In the genomic region with DNA sequence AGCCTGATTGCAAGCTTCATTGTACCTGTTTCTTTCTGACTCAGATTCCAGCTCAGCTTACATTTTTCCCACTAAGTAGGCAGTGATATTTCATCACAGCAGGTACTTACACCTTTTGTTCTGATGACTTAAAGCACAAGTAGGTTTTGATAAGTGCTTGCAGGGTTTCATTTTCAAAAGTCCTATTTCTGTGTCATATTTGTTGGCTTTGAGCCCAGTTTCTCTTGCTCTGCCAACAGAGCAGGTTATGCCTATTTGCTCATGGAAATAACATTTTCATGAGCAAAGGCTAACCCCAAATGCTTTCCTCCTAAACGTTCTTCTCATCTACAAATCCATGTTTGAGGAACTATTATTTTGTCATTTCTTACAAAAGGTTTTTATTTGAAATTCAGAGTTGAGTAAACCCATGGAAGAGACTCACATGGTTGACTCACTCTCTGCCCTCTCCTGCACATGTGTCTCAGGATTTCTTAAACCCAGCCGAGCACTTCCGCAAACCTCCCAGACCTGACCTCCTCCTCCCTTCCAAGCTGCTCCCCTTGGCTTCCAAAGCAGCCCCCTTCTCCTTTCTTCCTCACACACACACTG, we compare ENCODE assay signal across 2 cellular contexts.
A peak's percentile ranks its signal among the peaks of the same experiment; 100 is the strongest.
TF ChIP-seq lines count a peak whose summit lies in the region.

No MANE protein-coding gene starts in this region.

TF ChIP-seq in GM12878, 131 proteins besides CTCF, POLR2A, EP300 and RAD21 (continued from another document):
- peak; percentile 51 for TF ChIP-seq MEF2B (IDR thresholded peaks at IDR 0.05; ENCODE audit: partially characterized antibody, poor library complexity, severe bottlenecking)
- TF ChIP-seq NKRF (conservative IDR thresholded peaks at IDR 0.05) = no peak
- peak; percentile 68 for TF ChIP-seq IKZF1 (conservative IDR thresholded peaks at IDR 0.05)
- TF ChIP-seq MTA2 (IDR thresholded peaks at IDR 0.05; ENCODE audit: low read depth) = 0 out of 2 replicates have a peak, but pooled peaks have one; percentile 30
- TF ChIP-seq TCF12 (IDR thresholded peaks at IDR 0.05; ENCODE audit: low read depth, low read length) = no peak
- TF ChIP-seq, protein P1, sequence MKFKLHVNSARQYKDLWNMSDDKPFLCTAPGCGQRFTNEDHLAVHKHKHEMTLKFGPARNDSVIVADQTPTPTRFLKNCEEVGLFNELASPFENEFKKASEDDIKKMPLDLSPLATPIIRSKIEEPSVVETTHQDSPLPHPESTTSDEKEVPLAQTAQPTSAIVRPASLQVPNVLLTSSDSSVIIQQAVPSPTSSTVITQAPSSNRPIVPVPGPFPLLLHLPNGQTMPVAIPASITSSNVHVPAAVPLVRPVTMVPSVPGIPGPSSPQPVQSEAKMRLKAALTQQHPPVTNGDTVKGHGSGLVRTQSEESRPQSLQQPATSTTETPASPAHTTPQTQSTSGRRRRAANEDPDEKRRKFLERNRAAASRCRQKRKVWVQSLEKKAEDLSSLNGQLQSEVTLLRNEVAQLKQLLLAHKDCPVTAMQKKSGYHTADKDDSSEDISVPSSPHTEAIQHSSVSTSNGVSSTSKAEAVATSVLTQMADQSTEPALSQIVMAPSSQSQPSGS (IDR thresholded peaks at IDR 0.05; ENCODE audit: low read length) = peak; percentile 51
- TF ChIP-seq JUNB (IDR thresholded peaks at IDR 0.05) = peak; percentile 74
- TF ChIP-seq YY1 (IDR thresholded peaks at IDR 0.05; ENCODE audit: low read depth, low read length) = no peak
- TF ChIP-seq SMAD1 (IDR thresholded peaks at IDR 0.05; ENCODE audit: low read depth, partially characterized antibody) = peak; percentile 90
- 0 out of 2 replicates have a peak, but pooled peaks have one; percentile 21 for TF ChIP-seq IRF4 (IDR thresholded peaks at IDR 0.05; ENCODE audit: low read depth, low read length)
- no peak for TF ChIP-seq ZNF622 (IDR thresholded peaks at IDR 0.05)
- TF ChIP-seq, protein P2, sequence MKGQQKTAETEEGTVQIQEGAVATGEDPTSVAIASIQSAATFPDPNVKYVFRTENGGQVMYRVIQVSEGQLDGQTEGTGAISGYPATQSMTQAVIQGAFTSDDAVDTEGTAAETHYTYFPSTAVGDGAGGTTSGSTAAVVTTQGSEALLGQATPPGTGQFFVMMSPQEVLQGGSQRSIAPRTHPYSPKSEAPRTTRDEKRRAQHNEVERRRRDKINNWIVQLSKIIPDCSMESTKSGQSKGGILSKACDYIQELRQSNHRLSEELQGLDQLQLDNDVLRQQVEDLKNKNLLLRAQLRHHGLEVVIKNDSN (IDR thresholded peaks at IDR 0.05; ENCODE audit: borderline replicate concordance, extremely low read length, insufficient read depth, low read depth, low read length) = no peak
- TF ChIP-seq ZNF384 (IDR thresholded peaks at IDR 0.05; ENCODE audit: borderline replicate concordance, low read depth, low read length) = no peak
- TF ChIP-seq IKZF2 (IDR thresholded peaks at IDR 0.05) = peak; percentile 70 to 74
- TF ChIP-seq CREM (IDR thresholded peaks at IDR 0.05; ENCODE audit: low read depth) = 0 out of 2 replicates have a peak, but pooled peaks have one; percentile 17

TF ChIP-seq in WTC11, 78 proteins besides CTCF, POLR2A, EP300 and RAD21:
- TF ChIP-seq ZNF532 (CRISPR knock-in tag; IDR thresholded peaks at IDR 0.05; ENCODE audit: borderline replicate concordance) = no peak
- TF ChIP-seq ETV6 (CRISPR knock-in tag; IDR thresholded peaks at IDR 0.05) = no peak
- no peak for TF ChIP-seq MLX (CRISPR knock-in tag; IDR thresholded peaks at IDR 0.05)
- TF ChIP-seq PRRX2 (CRISPR knock-in tag; IDR thresholded peaks at IDR 0.05) = no peak
- TF ChIP-seq TEAD4 (CRISPR knock-in tag; IDR thresholded peaks at IDR 0.05) = no peak
